ENCODE assay signal across 8 cellular contexts in genomic region chr12:115354007-115354452, GRCh38.
DNase-seq lines count a peak whose midpoint lies in the region; ATAC-seq and TF ChIP-seq lines count a peak whose summit lies in the region.

No MANE protein-coding gene starts in this region.

- H3K9me3 Mint-ChIP-seq in activated CD4-positive, alpha-beta memory T cell treated with anti-CD3 and anti-CD28 coated beads for 36 hours, result peaks cover 8% of the 10 kb centered on the region

- in situ Hi-C loops in gastrocnemius medialis (cut with MboI; ENCODE audit: low sequenced_read_pairs in 4 of 4), result no loop called here

- no peak overlapping the region for H3K27ac ChIP-seq in HEK293 (ENCODE audit: extremely low read depth, low read depth, low read length)
- peak overlapping the region in 3 of 4 donors; percentile 60 to 73 (median 69) for H3K27ac ChIP-seq in gastrocnemius medialis

- ATAC-seq in SK-N-SH treated with all-trans-retinoic acid at 6 μM for 48 hours (peak; percentile 97), gastrocnemius medialis (peak; percentile 86 to 90), HG03565 (IDR thresholded peaks at IDR 0.05; ENCODE audit: unreplicated experiment) (no peak), GM21619 (IDR thresholded peaks at IDR 0.05; ENCODE audit: unreplicated experiment) (no peak)

- CTCF ChIA-PET in HEK293 (lab: Yijun Ruan, JAX), result no interaction called here
- CTCF ChIA-PET in activated CD4-positive, alpha-beta memory T cell treated with anti-CD3 and anti-CD28 coated beads for 36 hours (lab: Charles Lee), result no interaction called here

- TF ChIP-seq CTCF in HEK293 (tag by site-specific recombination; IDR thresholded peaks at IDR 0.05) (no peak), foreskin fibroblast (IDR thresholded peaks at IDR 0.05; ENCODE audit: low read depth, low read length) (no peak), gastrocnemius medialis (IDR thresholded peaks at IDR 0.05 in 4 of 5, conservative IDR thresholded peaks at IDR 0.05 in 1 of 5) (no peak)

- peak; percentile 41 to 68 for TF ChIP-seq POLR2A in gastrocnemius medialis (IDR thresholded peaks at IDR 0.05)

- POLR2A ChIA-PET in HEK293 (lab: Yijun Ruan, JAX), result no interaction called here
- POLR2A ChIA-PET in activated CD4-positive, alpha-beta memory T cell treated with anti-CD3 and anti-CD28 coated beads for 36 hours (lab: Charles Lee), result no interaction called here

- H3K4me3 Mint-ChIP-seq in activated CD4-positive, alpha-beta memory T cell treated with anti-CD3 and anti-CD28 coated beads for 36 hours, result no peak overlapping the region

- DNase-seq in foreskin fibroblast (peak; percentile 97 to 98), gastrocnemius medialis (peak; percentile 32 to 72), NCI-H748 (lab: John Stamatoyannopoulos, UW; ENCODE audit: unreplicated experiment) (no peak)
- no peak for DNase-seq in activated CD4-positive, alpha-beta memory T cell treated with anti-CD3 and anti-CD28 coated beads for 36 hours

- H3K4me1 ChIP-seq in HEK293 (ENCODE audit: control insufficient read depth, insufficient read depth, low read length), result no peaks in the 10 kb centered on the region
- H3K4me1 ChIP-seq in gastrocnemius medialis, result no peaks in the 10 kb centered on the region

- H3K9me3 ChIP-seq in HEK293 (ENCODE audit: control insufficient read depth, insufficient read depth, low read depth, low read length) (no peaks in the 10 kb centered on the region), gastrocnemius medialis (no peaks in the 10 kb centered on the region)

- no peak overlapping the region for H3K27ac Mint-ChIP-seq in activated CD4-positive, alpha-beta memory T cell treated with anti-CD3 and anti-CD28 coated beads for 36 hours

- H3K36me3 ChIP-seq in HEK293 (ENCODE audit: control insufficient read depth in 2 of 2, insufficient read depth in 1 of 2, low read length in 2 of 2), result no peaks in the 10 kb centered on the region
- no peaks in the 10 kb centered on the region for H3K36me3 ChIP-seq in gastrocnemius medialis

- H3K4me1 Mint-ChIP-seq in activated CD4-positive, alpha-beta memory T cell treated with anti-CD3 and anti-CD28 coated beads for 36 hours (ENCODE audit: low read depth), result no peaks in the 10 kb centered on the region

- H3K27me3 ChIP-seq in gastrocnemius medialis, result no peaks in the 10 kb centered on the region

- H3K4me3 ChIP-seq in HEK293 (ENCODE audit: low read depth, low read length), result no peak overlapping the region
- H3K4me3 ChIP-seq in foreskin fibroblast (ENCODE audit: low read depth in 1 of 2, low read length in 2 of 2), result peak overlapping the region; percentile 55 to 64
- H3K4me3 ChIP-seq in gastrocnemius medialis, result peak overlapping the region; percentile 21 to 46 (median 43)

- no peaks in the 10 kb centered on the region for H3K27me3 Mint-ChIP-seq in activated CD4-positive, alpha-beta memory T cell treated with anti-CD3 and anti-CD28 coated beads for 36 hours

- H3K36me3 Mint-ChIP-seq in activated CD4-positive, alpha-beta memory T cell treated with anti-CD3 and anti-CD28 coated beads for 36 hours, result no peaks in the 10 kb centered on the region

- intact Hi-C loops in gastrocnemius medialis (cut with DNase I; ENCODE audit: low total_unique reads), result no loop called here
- intact Hi-C loops in activated CD4-positive, alpha-beta memory T cell treated with anti-CD3 and anti-CD28 coated beads for 36 hours (cut with micrococcal nuclease), result no loop called here

TF ChIP-seq in HEK293, 187 proteins besides CTCF, POLR2A, EP300 and RAD21 (continues in another document):
- TF ChIP-seq TSHZ1 (tag by site-specific recombination; IDR thresholded peaks at IDR 0.05; ENCODE audit: borderline replicate concordance), result no peak
- TF ChIP-seq ZBTB20 (tag by site-specific recombination; IDR thresholded peaks at IDR 0.05), result 0 out of 2 replicates have a peak, but pooled peaks have one; percentile 21
- TF ChIP-seq ZNF426 (tag by site-specific recombination; IDR thresholded peaks at IDR 0.05), result no peak
- TF ChIP-seq ZNF514 (tag by site-specific recombination; IDR thresholded peaks at IDR 0.05), result no peak
- TF ChIP-seq KLF9 (tag by site-specific recombination; IDR thresholded peaks at IDR 0.05; ENCODE audit: low read depth), result no peak

TF ChIP-seq in SK-N-SH treated with all-trans-retinoic acid at 6 μM for 48 hours, 23 proteins besides CTCF, POLR2A, EP300 and RAD21:
- TF ChIP-seq ZFP3 (CRISPR knock-in tag; IDR thresholded peaks at IDR 0.05) (no peak), ZC3H10 (CRISPR knock-in tag; IDR thresholded peaks at IDR 0.05) (no peak), ARNTL (CRISPR knock-in tag; IDR thresholded peaks at IDR 0.05; ENCODE audit: borderline replicate concordance, low read depth) (no peak), TSHZ2 (CRISPR knock-in tag; IDR thresholded peaks at IDR 0.05) (no peak), ISL1 (CRISPR knock-in tag; IDR thresholded peaks at IDR 0.05) (no peak), PPARA (CRISPR knock-in tag; IDR thresholded peaks at IDR 0.05; ENCODE audit: borderline replicate concordance) (no peak), TOX (CRISPR knock-in tag; IDR thresholded peaks at IDR 0.05; ENCODE audit: borderline replicate concordance) (no peak), ESRRG (CRISPR knock-in tag; IDR thresholded peaks at IDR 0.05) (no peak), POU6F1 (CRISPR knock-in tag; IDR thresholded peaks at IDR 0.05; ENCODE audit: borderline replicate concordance, low read depth) (no peak), GLIS3 (CRISPR knock-in tag; IDR thresholded peaks at IDR 0.05) (no peak), CREB5 (CRISPR knock-in tag; IDR thresholded peaks at IDR 0.05; ENCODE audit: low read depth) (no peak)

Comparison
In these comparisons a context has a peak if more than half of its experiments do, and no peak if none do; other contexts are left out.
1. ATAC-seq: peak in SK-N-SH treated with all-trans-retinoic acid at 6 μM for 48 hours (single experiment) and gastrocnemius medialis (2 of 2); none in HG03565 (single experiment) and GM21619 (single experiment).
2. DNase-seq: peak in foreskin fibroblast (2 of 2) and gastrocnemius medialis (2 of 2); none in activated CD4-positive, alpha-beta memory T cell treated with anti-CD3 and anti-CD28 coated beads for 36 hours (single experiment) and NCI-H748 (single experiment).